21 cellular contexts compared by ENCODE assay signal in the genomic region with DNA sequence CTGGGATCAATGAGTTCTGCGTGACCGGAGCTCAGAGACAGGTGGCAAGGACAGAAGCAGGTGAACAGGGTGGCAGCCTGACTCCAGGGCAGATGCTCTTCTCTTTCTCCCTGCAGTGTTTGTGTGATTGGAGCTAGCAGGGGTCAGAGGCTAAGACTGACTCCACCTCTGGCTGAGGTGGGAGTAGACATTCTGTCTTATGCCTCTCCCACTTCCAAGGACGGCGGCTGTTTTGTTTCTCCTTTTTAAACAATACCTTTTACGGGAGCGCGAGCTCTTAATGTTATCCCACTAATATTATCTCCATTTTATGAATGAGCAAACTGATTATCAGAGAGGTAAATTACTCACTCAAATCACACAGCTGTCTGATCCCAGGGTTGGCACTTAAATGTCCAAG.
"Had no signal": no experiment of that assay in that cellular context is flagged by ENCODE, and none has a peak within 500 bp of the region (broad histone marks: within the 10 kb centered on the region; RNA-seq: fewer than 3 reads in every experiment).

No MANE protein-coding gene starts in this region.

- DNase-seq: activated CD4-positive, alpha-beta T cell treated with anti-CD3 and anti-CD28 coated beads, Interleukin-2, amount 10 ng/mL, durations not matched to agents 24 days and 14 days; activated CD4-positive, CD25-positive, alpha-beta regulatory T cell; activated CD8-positive, alpha-beta memory T cell treated with anti-CD3 and anti-CD28 coated beads, Interleukin-2, amount 50 U/mL, for 4 hours; activated CD8-positive, alpha-beta T cell treated with anti-CD3 and anti-CD28 coated beads, Interleukin-2, amount 10 ng/mL, durations not matched to agents 7 days and 5 days; activated gamma-delta T cell; activated naive CD8-positive, alpha-beta T cell treated with anti-CD3 and anti-CD28 coated beads for 36 hours; activated T-cell treated with anti-CD3 and anti-CD28 coated beads, Interleukin-2, amount 50 U/mL, for 72 hours; amygdala; central memory CD4-positive, alpha-beta T cell; colonic mucosa; islet precursor cell; left ventricle myocardium inferior; mesenchymal stem cell; nephron progenitor cell; occipital lobe; psoas muscle; right lobe of liver; stimulated activated naive CD8-positive, alpha-beta T cell treated with anti-CD3 and anti-CD28 coated beads, Interleukin-15, Interleukin-2, amounts not matched to agents 100 U/mL and 50 U/mL, for 24 hours; upper lobe of right lung had no signal

- H3K27me3 ChIP-seq: colonic mucosa, right lobe of liver, suprapubic skin, upper lobe of right lung had no signal

- H3K27ac ChIP-seq: colonic mucosa, hepatocyte, left ventricle myocardium inferior, psoas muscle, right lobe of liver, suprapubic skin, upper lobe of right lung had no signal

- H3K4me3 ChIP-seq: colonic mucosa, hepatocyte, left ventricle myocardium inferior, psoas muscle, right lobe of liver, suprapubic skin, upper lobe of right lung had no signal

- H3K9me3 ChIP-seq: colonic mucosa, left ventricle myocardium inferior, psoas muscle, right lobe of liver, suprapubic skin, upper lobe of right lung had no signal

- H3K36me3 ChIP-seq: colonic mucosa, left ventricle myocardium inferior, right lobe of liver, suprapubic skin, upper lobe of right lung had no signal

- ATAC-seq: activated CD8-positive, alpha-beta T cell treated with anti-CD3 and anti-CD28 coated beads, Interleukin-2, amount 10 ng/mL, durations not matched to agents 7 days and 5 days; activated T-cell treated with anti-CD3 and anti-CD28 coated beads, Interleukin-2, amount 50 U/mL, for 72 hours; psoas muscle; right lobe of liver; stimulated activated naive CD8-positive, alpha-beta T cell treated with anti-CD3 and anti-CD28 coated beads, Interleukin-15, Interleukin-2, amounts not matched to agents 100 U/mL and 50 U/mL, for 24 hours; upper lobe of right lung had no signal

- H3K4me1 ChIP-seq: colonic mucosa, psoas muscle, right lobe of liver, suprapubic skin, upper lobe of right lung had no signal
